Comparison of ENCODE assay signal across 1 cellular context in genomic region chr2:10007921-10008808, GRCh38.
TF ChIP-seq lines count a peak whose summit lies in the region.

No MANE protein-coding gene starts in this region.

TF ChIP-seq in GM23338, 12 proteins besides CTCF, POLR2A, EP300 and RAD21 (continued from another document):
- TF ChIP-seq, protein P1, sequence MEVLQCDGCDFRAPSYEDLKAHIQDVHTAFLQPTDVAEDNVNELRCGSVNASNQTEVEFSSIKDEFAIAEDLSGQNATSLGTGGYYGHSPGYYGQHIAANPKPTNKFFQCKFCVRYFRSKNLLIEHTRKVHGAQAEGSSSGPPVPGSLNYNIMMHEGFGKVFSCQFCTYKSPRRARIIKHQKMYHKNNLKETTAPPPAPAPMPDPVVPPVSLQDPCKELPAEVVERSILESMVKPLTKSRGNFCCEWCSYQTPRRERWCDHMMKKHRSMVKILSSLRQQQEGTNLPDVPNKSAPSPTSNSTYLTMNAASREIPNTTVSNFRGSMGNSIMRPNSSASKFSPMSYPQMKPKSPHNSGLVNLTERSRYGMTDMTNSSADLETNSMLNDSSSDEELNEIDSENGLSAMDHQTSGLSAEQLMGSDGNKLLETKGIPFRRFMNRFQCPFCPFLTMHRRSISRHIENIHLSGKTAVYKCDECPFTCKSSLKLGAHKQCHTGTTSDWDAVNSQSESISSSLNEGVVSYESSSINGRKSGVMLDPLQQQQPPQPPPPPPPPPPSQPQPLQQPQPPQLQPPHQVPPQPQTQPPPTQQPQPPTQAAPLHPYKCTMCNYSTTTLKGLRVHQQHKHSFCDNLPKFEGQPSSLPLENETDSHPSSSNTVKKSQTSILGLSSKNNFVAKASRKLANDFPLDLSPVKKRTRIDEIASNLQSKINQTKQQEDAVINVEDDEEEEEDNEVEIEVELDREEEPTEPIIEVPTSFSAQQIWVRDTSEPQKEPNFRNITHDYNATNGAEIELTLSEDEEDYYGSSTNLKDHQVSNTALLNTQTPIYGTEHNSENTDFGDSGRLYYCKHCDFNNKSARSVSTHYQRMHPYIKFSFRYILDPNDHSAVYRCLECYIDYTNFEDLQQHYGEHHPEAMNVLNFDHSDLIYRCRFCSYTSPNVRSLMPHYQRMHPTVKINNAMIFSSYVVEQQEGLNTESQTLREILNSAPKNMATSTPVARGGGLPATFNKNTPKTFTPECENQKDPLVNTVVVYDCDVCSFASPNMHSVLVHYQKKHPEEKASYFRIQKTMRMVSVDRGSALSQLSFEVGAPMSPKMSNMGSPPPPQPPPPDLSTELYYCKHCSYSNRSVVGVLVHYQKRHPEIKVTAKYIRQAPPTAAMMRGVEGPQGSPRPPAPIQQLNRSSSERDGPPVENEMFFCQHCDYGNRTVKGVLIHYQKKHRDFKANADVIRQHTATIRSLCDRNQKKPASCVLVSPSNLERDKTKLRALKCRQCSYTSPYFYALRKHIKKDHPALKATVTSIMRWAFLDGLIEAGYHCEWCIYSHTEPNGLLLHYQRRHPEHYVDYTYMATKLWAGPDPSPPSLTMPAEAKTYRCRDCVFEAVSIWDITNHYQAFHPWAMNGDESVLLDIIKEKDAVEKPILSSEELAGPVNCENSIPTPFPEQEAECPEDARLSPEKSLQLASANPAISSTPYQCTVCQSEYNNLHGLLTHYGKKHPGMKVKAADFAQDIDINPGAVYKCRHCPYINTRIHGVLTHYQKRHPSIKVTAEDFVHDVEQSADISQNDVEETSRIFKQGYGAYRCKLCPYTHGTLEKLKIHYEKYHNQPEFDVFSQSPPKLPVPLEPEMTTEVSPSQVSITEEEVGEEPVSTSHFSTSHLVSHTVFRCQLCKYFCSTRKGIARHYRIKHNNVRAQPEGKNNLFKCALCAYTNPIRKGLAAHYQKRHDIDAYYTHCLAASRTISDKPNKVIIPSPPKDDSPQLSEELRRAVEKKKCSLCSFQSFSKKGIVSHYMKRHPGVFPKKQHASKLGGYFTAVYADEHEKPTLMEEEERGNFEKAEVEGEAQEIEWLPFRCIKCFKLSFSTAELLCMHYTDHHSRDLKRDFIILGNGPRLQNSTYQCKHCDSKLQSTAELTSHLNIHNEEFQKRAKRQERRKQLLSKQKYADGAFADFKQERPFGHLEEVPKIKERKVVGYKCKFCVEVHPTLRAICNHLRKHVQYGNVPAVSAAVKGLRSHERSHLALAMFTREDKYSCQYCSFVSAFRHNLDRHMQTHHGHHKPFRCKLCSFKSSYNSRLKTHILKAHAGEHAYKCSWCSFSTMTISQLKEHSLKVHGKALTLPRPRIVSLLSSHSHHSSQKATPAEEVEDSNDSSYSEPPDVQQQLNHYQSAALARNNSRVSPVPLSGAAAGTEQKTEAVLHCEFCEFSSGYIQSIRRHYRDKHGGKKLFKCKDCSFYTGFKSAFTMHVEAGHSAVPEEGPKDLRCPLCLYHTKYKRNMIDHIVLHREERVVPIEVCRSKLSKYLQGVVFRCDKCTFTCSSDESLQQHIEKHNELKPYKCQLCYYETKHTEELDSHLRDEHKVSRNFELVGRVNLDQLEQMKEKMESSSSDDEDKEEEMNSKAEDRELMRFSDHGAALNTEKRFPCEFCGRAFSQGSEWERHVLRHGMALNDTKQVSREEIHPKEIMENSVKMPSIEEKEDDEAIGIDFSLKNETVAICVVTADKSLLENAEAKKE (CRISPR knock-in tag; IDR thresholded peaks at IDR 0.05): no peak
- no peak for TF ChIP-seq CREB1 (CRISPR knock-in tag; IDR thresholded peaks at IDR 0.05; ENCODE audit: low read depth)
- TF ChIP-seq, protein P2, sequence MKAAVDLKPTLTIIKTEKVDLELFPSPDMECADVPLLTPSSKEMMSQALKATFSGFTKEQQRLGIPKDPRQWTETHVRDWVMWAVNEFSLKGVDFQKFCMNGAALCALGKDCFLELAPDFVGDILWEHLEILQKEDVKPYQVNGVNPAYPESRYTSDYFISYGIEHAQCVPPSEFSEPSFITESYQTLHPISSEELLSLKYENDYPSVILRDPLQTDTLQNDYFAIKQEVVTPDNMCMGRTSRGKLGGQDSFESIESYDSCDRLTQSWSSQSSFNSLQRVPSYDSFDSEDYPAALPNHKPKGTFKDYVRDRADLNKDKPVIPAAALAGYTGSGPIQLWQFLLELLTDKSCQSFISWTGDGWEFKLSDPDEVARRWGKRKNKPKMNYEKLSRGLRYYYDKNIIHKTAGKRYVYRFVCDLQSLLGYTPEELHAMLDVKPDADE (IDR thresholded peaks at IDR 0.05): no peak
- TF ChIP-seq POLR2AphosphoS5 (IDR thresholded peaks at IDR 0.05; ENCODE audit: low read depth): no peak
- TF ChIP-seq STAT1 (IDR thresholded peaks at IDR 0.05; ENCODE audit: unreplicated experiment): no peak
- TF ChIP-seq JUNB (IDR thresholded peaks at IDR 0.05; ENCODE audit: unreplicated experiment): no peak
- TF ChIP-seq NANOG (IDR thresholded peaks at IDR 0.05; ENCODE audit: borderline replicate concordance): no peak
- no peak for TF ChIP-seq ZNF331 (CRISPR knock-in tag; IDR thresholded peaks at IDR 0.05; ENCODE audit: low read depth)
- TF ChIP-seq, protein P3, sequence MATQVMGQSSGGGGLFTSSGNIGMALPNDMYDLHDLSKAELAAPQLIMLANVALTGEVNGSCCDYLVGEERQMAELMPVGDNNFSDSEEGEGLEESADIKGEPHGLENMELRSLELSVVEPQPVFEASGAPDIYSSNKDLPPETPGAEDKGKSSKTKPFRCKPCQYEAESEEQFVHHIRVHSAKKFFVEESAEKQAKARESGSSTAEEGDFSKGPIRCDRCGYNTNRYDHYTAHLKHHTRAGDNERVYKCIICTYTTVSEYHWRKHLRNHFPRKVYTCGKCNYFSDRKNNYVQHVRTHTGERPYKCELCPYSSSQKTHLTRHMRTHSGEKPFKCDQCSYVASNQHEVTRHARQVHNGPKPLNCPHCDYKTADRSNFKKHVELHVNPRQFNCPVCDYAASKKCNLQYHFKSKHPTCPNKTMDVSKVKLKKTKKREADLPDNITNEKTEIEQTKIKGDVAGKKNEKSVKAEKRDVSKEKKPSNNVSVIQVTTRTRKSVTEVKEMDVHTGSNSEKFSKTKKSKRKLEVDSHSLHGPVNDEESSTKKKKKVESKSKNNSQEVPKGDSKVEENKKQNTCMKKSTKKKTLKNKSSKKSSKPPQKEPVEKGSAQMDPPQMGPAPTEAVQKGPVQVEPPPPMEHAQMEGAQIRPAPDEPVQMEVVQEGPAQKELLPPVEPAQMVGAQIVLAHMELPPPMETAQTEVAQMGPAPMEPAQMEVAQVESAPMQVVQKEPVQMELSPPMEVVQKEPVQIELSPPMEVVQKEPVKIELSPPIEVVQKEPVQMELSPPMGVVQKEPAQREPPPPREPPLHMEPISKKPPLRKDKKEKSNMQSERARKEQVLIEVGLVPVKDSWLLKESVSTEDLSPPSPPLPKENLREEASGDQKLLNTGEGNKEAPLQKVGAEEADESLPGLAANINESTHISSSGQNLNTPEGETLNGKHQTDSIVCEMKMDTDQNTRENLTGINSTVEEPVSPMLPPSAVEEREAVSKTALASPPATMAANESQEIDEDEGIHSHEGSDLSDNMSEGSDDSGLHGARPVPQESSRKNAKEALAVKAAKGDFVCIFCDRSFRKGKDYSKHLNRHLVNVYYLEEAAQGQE (IDR thresholded peaks at IDR 0.05; ENCODE audit: unreplicated experiment): no peak
